In the genomic region with DNA sequence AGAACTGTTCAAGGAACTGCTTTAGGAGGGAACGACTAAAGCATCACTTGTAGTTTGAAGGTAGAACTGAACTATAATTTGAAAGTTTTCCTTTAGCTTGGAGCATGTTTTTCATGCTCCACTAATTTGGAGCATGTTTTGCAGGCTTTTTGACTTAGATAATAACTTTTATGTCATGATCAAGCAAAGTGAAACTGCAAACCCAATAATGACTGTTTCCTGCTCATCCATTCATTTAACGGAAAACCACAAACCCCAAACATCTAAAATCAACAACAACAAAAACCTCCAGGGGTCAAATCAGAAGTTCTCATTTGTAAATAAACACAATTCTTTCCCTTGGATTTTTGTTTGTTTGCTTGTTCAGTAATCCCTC, we compare ENCODE assay signal across 2 cellular contexts.
TF ChIP-seq lines count a peak whose summit lies in the region.

No MANE protein-coding gene starts in this region.

TF ChIP-seq in GM12878, 131 proteins besides CTCF, POLR2A, EP300 and RAD21:
- TF ChIP-seq JUND (IDR thresholded peaks at IDR 0.05; ENCODE audit: low read depth, low read length) (no peak), HCFC1 (IDR thresholded peaks at IDR 0.05; ENCODE audit: low read length) (no peak), NR2F1 (conservative IDR thresholded peaks at IDR 0.05) (0 out of 2 replicates have a peak, but pooled peaks have one; percentile 20), SPI1 (IDR thresholded peaks at IDR 0.05; ENCODE audit: borderline replicate concordance, insufficient read depth, low read depth, low read length) (no peak), ESRRA (IDR thresholded peaks at IDR 0.05; ENCODE audit: low read length) (no peak), NBN (IDR thresholded peaks at IDR 0.05) (no peak), CBX3 (IDR thresholded peaks at IDR 0.05; ENCODE audit: borderline replicate concordance, low read depth) (no peak), EGR1 (IDR thresholded peaks at IDR 0.05; ENCODE audit: borderline replicate concordance in 1 of 2, low read depth in 2 of 2, low read length in 2 of 2) (no peak), BMI1 (IDR thresholded peaks at IDR 0.05; ENCODE audit: borderline replicate concordance) (0 out of 2 replicates have a peak, but pooled peaks have one; percentile 18), ZZZ3 (IDR thresholded peaks at IDR 0.05; ENCODE audit: control insufficient read depth, insufficient read length, low read depth) (no peak), BCL11A (IDR thresholded peaks at IDR 0.05; ENCODE audit: low read depth, low read length) (0 out of 2 replicates have a peak, but pooled peaks have one; percentile 15), RUNX3 (IDR thresholded peaks at IDR 0.05; ENCODE audit: low read length) (peak; percentile 85)
TF ChIP-seq in GM12878: peak in this region for 4.

TF ChIP-seq in SK-N-SH, 30 proteins besides CTCF, POLR2A, EP300 and RAD21:
- TF ChIP-seq, protein P1, sequence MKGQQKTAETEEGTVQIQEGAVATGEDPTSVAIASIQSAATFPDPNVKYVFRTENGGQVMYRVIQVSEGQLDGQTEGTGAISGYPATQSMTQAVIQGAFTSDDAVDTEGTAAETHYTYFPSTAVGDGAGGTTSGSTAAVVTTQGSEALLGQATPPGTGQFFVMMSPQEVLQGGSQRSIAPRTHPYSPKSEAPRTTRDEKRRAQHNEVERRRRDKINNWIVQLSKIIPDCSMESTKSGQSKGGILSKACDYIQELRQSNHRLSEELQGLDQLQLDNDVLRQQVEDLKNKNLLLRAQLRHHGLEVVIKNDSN (IDR thresholded peaks at IDR 0.05; ENCODE audit: borderline replicate concordance, low read depth) = no peak
- TF ChIP-seq, protein P2, sequence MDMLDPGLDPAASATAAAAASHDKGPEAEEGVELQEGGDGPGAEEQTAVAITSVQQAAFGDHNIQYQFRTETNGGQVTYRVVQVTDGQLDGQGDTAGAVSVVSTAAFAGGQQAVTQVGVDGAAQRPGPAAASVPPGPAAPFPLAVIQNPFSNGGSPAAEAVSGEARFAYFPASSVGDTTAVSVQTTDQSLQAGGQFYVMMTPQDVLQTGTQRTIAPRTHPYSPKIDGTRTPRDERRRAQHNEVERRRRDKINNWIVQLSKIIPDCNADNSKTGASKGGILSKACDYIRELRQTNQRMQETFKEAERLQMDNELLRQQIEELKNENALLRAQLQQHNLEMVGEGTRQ (IDR thresholded peaks at IDR 0.05; ENCODE audit: borderline replicate concordance, low read depth, low read length) = no peak
- no peak for TF ChIP-seq FOSL2 (IDR thresholded peaks at IDR 0.05; ENCODE audit: borderline replicate concordance, low read depth)
- TF ChIP-seq, protein P3, sequence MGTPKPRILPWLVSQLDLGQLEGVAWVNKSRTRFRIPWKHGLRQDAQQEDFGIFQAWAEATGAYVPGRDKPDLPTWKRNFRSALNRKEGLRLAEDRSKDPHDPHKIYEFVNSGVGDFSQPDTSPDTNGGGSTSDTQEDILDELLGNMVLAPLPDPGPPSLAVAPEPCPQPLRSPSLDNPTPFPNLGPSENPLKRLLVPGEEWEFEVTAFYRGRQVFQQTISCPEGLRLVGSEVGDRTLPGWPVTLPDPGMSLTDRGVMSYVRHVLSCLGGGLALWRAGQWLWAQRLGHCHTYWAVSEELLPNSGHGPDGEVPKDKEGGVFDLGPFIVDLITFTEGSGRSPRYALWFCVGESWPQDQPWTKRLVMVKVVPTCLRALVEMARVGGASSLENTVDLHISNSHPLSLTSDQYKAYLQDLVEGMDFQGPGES (IDR thresholded peaks at IDR 0.05; ENCODE audit: low read depth, low read length) = no peak
- no peak for TF ChIP-seq FOXJ3 (CRISPR knock-in tag; IDR thresholded peaks at IDR 0.05)
- no peak for TF ChIP-seq ELF1 (IDR thresholded peaks at IDR 0.05)
- no peak for TF ChIP-seq YY1 (IDR thresholded peaks at IDR 0.05; ENCODE audit: low read depth)
- TF ChIP-seq SIN3A (IDR thresholded peaks at IDR 0.05; ENCODE audit: borderline replicate concordance, low read depth, low read length) = no peak
- TF ChIP-seq JUND (IDR thresholded peaks at IDR 0.05) = no peak
- TF ChIP-seq FOXM1 (IDR thresholded peaks at IDR 0.05; ENCODE audit: low read depth) = no peak
- TF ChIP-seq SMC3 (IDR thresholded peaks at IDR 0.05; ENCODE audit: low read depth, low read length) = no peak
- TF ChIP-seq MEF2A (IDR thresholded peaks at IDR 0.05; ENCODE audit: borderline replicate concordance, low read depth) = no peak
- TF ChIP-seq TEAD4 (IDR thresholded peaks at IDR 0.05; ENCODE audit: borderline replicate concordance, insufficient read depth) = no peak
